14 cellular contexts compared by ENCODE assay signal in genomic region chr9:15430920-15431844, GRCh38. TPM values are rescaled to one million over a fixed set of nuclear protein-coding genes. Genes with fewer than 3 reads are reported as not detected.
DNase-seq lines count a peak whose midpoint lies in the region; ATAC-seq and TF ChIP-seq lines count a peak whose summit lies in the region.
"Had no signal": no experiment of that assay in that cellular context is flagged by ENCODE, and none has a peak within 500 bp of the region (broad histone marks: within the 10 kb centered on the region; RNA-seq: fewer than 3 reads in every experiment).

No MANE protein-coding gene starts in this region.

- H3K36me3 ChIP-seq in A673 (ENCODE audit: insufficient read depth, low read length, poor library complexity, severe bottlenecking), result peaks cover 13% of the 10 kb centered on the region
- peaks cover 3% of the 10 kb centered on the region for H3K36me3 ChIP-seq in H7 (replicated peaks; ENCODE audit: control insufficient read depth, insufficient read depth, low read length)
- H3K36me3 ChIP-seq in adipocyte (ENCODE audit: control insufficient read depth, insufficient read depth, low read length, severe bottlenecking), result peaks cover 38% of the 10 kb centered on the region
- peaks cover 0 to 33% of the 10 kb centered on the region in 2 donors for H3K36me3 ChIP-seq in left lung

- POLR2A ChIA-PET in A673 (lab: Charles Lee; ENCODE audit: low non-redundant PET), result no interaction called here
- POLR2A ChIA-PET in GM10248 (lab: Yijun Ruan, JAX), result no interaction called here

- no peaks in the 10 kb centered on the region for H3K27me3 ChIP-seq in A673 (replicated peaks; ENCODE audit: insufficient read depth, low read depth, low read length, poor library complexity)
- no peaks in the 10 kb centered on the region for H3K27me3 ChIP-seq in H7 (ENCODE audit: control insufficient read depth, insufficient read depth, low read length)
- no peaks in the 10 kb centered on the region for H3K27me3 ChIP-seq in adipocyte (replicated peaks; ENCODE audit: control insufficient read depth, insufficient read depth, low read length)
- no peaks in the 10 kb centered on the region for H3K27me3 ChIP-seq in left lung
- H3K27me3 ChIP-seq: tibial nerve had no signal

- ATAC-seq in left lung (peak; percentile 95), HG03097 (IDR thresholded peaks at IDR 0.05; ENCODE audit: low FRiP score, unreplicated experiment) (no peak), HG02981 (IDR thresholded peaks at IDR 0.05; ENCODE audit: unreplicated experiment) (no peak)
- ATAC-seq: activated T-cell treated with anti-CD3 and anti-CD28 coated beads, Interleukin-2, amount 50 U/mL, for 4 hours had no signal

- H3K4me1 ChIP-seq in A673 (ENCODE audit: insufficient read depth, low read length, poor library complexity, severe bottlenecking) (peaks cover 16% of the 10 kb centered on the region), adipocyte (ENCODE audit: control insufficient read depth, insufficient read depth, low read length) (no peaks in the 10 kb centered on the region), left lung (peaks cover 15 to 63% of the 10 kb centered on the region in 2 donors)

- H3K4me3 ChIP-seq in A673 (ENCODE audit: low read depth, low read length, poor library complexity, severe bottlenecking) (no peak overlapping the region), H7 (ENCODE audit: insufficient read depth, low read depth, low read length) (no peak overlapping the region), adipocyte (ENCODE audit: low read length) (no peak overlapping the region), left lung (no peak overlapping the region)
- H3K4me3 ChIP-seq: tibial nerve had no signal

- H3K27ac ChIP-seq in A673 (ENCODE audit: low read depth, low read length, poor library complexity, severe bottlenecking), result no peak overlapping the region
- no peak overlapping the region for H3K27ac ChIP-seq in left lung

- DNase-seq in A673 (ENCODE audit: low spot score) (peak; percentile 3), H7 (peak; percentile 36), adipocyte (ENCODE audit: low read depth) (peak; percentile 14), left lung (peak in 1 of 2 donors; percentile 63), GM10248 (ENCODE audit: extremely low spot score) (no peak)
- DNase-seq in stimulated activated naive CD4-positive, alpha-beta T cell treated with Interleukin-2 at 50 U/mL for 16 hours (lab: John Stamatoyannopoulos, UW), result no peak
- DNase-seq: activated T-cell treated with anti-CD3 and anti-CD28 coated beads, Interleukin-2, amount 50 U/mL, for 4 hours; cortex of kidney; DMS 273 treated with DMSO at 0.1 percent for 48 hours; NCI-H2227 treated with DMSO at 0.1 percent for 48 hours; SW 1271 had no signal

- no peak overlapping the region for H3K9ac ChIP-seq in adipocyte (ENCODE audit: low read length)

- intact Hi-C loops in A673 (cut with micrococcal nuclease; ENCODE audit: unreplicated experiment) (no loop called here), left lung (cut with DNase I) (no loop called here)

- CTCF ChIA-PET in A673 (lab: Charles Lee), result no interaction called here
- CTCF ChIA-PET in GM10248 (lab: Yijun Ruan, JAX), result interaction anchor here (1.1 to 1.6 kb wide), 2 partner anchors 26 to 57 kb away, joined by 3 to 4 read pairs; no protein-coding TSS in a partner anchor

- BruUV-seq in A673 (replicated peaks; lab: Mats Ljungman, UMichigan), result no TSS peak

- TF ChIP-seq CTCF in A673 (conservative IDR thresholded peaks at IDR 0.05; ENCODE audit: low read depth, low read length) (no peak), left lung (IDR thresholded peaks at IDR 0.05) (no peak), GM10248 (IDR thresholded peaks at IDR 0.05; ENCODE audit: control extremely low read depth, extremely low read depth, low read depth, missing control alignments) (no peak)

- H3K9me3 ChIP-seq in A673 (ENCODE audit: low read depth, low read length, poor library complexity, severe bottlenecking), result no peaks in the 10 kb centered on the region
- no peaks in the 10 kb centered on the region for H3K9me3 ChIP-seq in adipocyte (ENCODE audit: control insufficient read depth, low read length)
- no peaks in the 10 kb centered on the region for H3K9me3 ChIP-seq in left lung
- H3K9me3 ChIP-seq: tibial nerve had no signal

RNA-seq across cellular contexts. Expression of gene SNAPC3, which starts 8.5 kb away (rescaled TPM):
- total RNA-seq in A673 (2021), result 21.8 and 26.2 TPM in 2 replicates
- total RNA-seq in H7 (2014; rRNA removed; shearing (Covaris generic)), result 29.5 and 36.9 TPM in 2 replicates
- 10 to 100 TPM; 30.7 to 39.3 TPM for total RNA-seq in left lung

Comparison
In these comparisons a context has a peak if more than half of its experiments do, and no peak if none do; other contexts are left out.
1. DNase-seq: peak in A673 (single experiment), H7 (single experiment) and adipocyte (single experiment); none in GM10248 (single experiment) and stimulated activated naive CD4-positive, alpha-beta T cell treated with Interleukin-2 at 50 U/mL for 16 hours (single experiment).